8 cellular contexts compared by ENCODE assay signal in genomic region chr1:75233302-75233929, GRCh38.
A peak's percentile ranks its signal among the peaks of the same experiment; 100 is the strongest.
DNase-seq lines count a peak whose midpoint lies in the region; ATAC-seq, FAIRE-seq and TF ChIP-seq lines count a peak whose summit lies in the region.

No MANE protein-coding gene starts in this region.

- ATAC-seq in GM18867 (IDR thresholded peaks at IDR 0.05; ENCODE audit: unreplicated experiment) = peak; percentile 98
- peak; percentile 87 for ATAC-seq in HG02973 (IDR thresholded peaks at IDR 0.05; ENCODE audit: unreplicated experiment)

- H3K9me3 ChIP-seq in CD4-positive, alpha-beta memory T cell (ENCODE audit: control insufficient read depth in 1 of 2, low read length in 2 of 2) = no peaks in the 10 kb centered on the region
- no peaks in the 10 kb centered on the region for H3K9me3 ChIP-seq in adipocyte (ENCODE audit: control insufficient read depth, low read length)
- H3K9me3 ChIP-seq in kidney (ENCODE audit: control insufficient read depth in 1 of 2, low read length in 2 of 2) = no peaks in the 10 kb centered on the region
- no peaks in the 10 kb centered on the region for H3K9me3 ChIP-seq in effector memory CD4-positive, alpha-beta T cell (ENCODE audit: control insufficient read depth, low read length)

- FAIRE-seq in kidney (lab: Jason Lieb, UNC) = peak; percentile 80

- H3K27me3 Mint-ChIP-seq in CD4-positive, alpha-beta memory T cell = no peaks in the 10 kb centered on the region

- H3K36me3 Mint-ChIP-seq in CD4-positive, alpha-beta memory T cell = no peaks in the 10 kb centered on the region

- no peaks in the 10 kb centered on the region for H3K4me1 Mint-ChIP-seq in CD4-positive, alpha-beta memory T cell

- intact Hi-C loops in CD4-positive, alpha-beta memory T cell (cut with micrococcal nuclease) = no loop called here
- intact Hi-C loops in kidney (cut with DNase I) = no loop called here

- H3K4me3 Mint-ChIP-seq in CD4-positive, alpha-beta memory T cell = no peak overlapping the region

- no peak overlapping the region for H3K27ac ChIP-seq in CD4-positive, alpha-beta memory T cell (ENCODE audit: low read depth, low read length)
- no peak overlapping the region for H3K27ac ChIP-seq in kidney (ENCODE audit: low read depth in 2 of 2, low read length in 2 of 2)
- no peak overlapping the region for H3K27ac ChIP-seq in effector memory CD4-positive, alpha-beta T cell (ENCODE audit: insufficient read depth, low read length, poor library complexity, severe bottlenecking)

- H3K27ac Mint-ChIP-seq in CD4-positive, alpha-beta memory T cell = no peak overlapping the region

- no peaks in the 10 kb centered on the region for H3K27me3 ChIP-seq in CD4-positive, alpha-beta memory T cell (ENCODE audit: insufficient read depth, low read length)
- no peaks in the 10 kb centered on the region for H3K27me3 ChIP-seq in adipocyte (replicated peaks; ENCODE audit: control insufficient read depth, insufficient read depth, low read length)
- H3K27me3 ChIP-seq in effector memory CD4-positive, alpha-beta T cell (replicated peaks; ENCODE audit: control insufficient read depth, insufficient read depth, low read length, poor library complexity, severe bottlenecking) = no peaks in the 10 kb centered on the region

- POLR2A ChIA-PET in CD4-positive, alpha-beta memory T cell (lab: Charles Lee; ENCODE audit: partially characterized antibody) = no interaction called here

- H3K4me3 ChIP-seq in CD4-positive, alpha-beta memory T cell (ENCODE audit: low read length in 2 of 2) = no peak overlapping the region
- H3K4me3 ChIP-seq in adipocyte (ENCODE audit: low read length) (no peak overlapping the region), kidney (ENCODE audit: low read length in 2 of 2) (no peak overlapping the region)
- no peak overlapping the region for H3K4me3 ChIP-seq in effector memory CD4-positive, alpha-beta T cell (ENCODE audit: insufficient read depth, low read depth, low read length, poor library complexity, severe bottlenecking)

- CTCF ChIA-PET in CD4-positive, alpha-beta memory T cell (lab: Charles Lee; ENCODE audit: partially characterized antibody) = interaction anchor here (1.0 to 1.6 kb wide), 3 partner anchors 9 to 398 kb away, joined by 3 to 5 read pairs (median 3); no protein-coding TSS in a partner anchor

- TF ChIP-seq CTCF in kidney (IDR thresholded peaks at IDR 0.05; ENCODE audit: borderline replicate concordance, extremely low read depth, insufficient read depth) = peak; percentile 50

- H3K9me3 Mint-ChIP-seq in CD4-positive, alpha-beta memory T cell = no peaks in the 10 kb centered on the region

- no peaks in the 10 kb centered on the region for H3K4me1 ChIP-seq in CD4-positive, alpha-beta memory T cell (ENCODE audit: insufficient read depth, low read length)
- H3K4me1 ChIP-seq in adipocyte (ENCODE audit: control insufficient read depth, insufficient read depth, low read length) (no peaks in the 10 kb centered on the region), kidney (ENCODE audit: control insufficient read depth in 1 of 2, insufficient read depth in 1 of 2, low read depth in 1 of 2, low read length in 2 of 2) (no peaks in the 10 kb centered on the region)
- H3K4me1 ChIP-seq in effector memory CD4-positive, alpha-beta T cell (ENCODE audit: control insufficient read depth, insufficient read depth, low read length, poor library complexity, severe bottlenecking) = no peaks in the 10 kb centered on the region

- H3K36me3 ChIP-seq in CD4-positive, alpha-beta memory T cell (ENCODE audit: insufficient read depth, low read length) = no peaks in the 10 kb centered on the region
- no peaks in the 10 kb centered on the region for H3K36me3 ChIP-seq in adipocyte (ENCODE audit: control insufficient read depth, insufficient read depth, low read length, severe bottlenecking)
- H3K36me3 ChIP-seq in kidney (ENCODE audit: control insufficient read depth in 1 of 2, insufficient read depth in 2 of 2, low read length in 2 of 2) = no peaks in the 10 kb centered on the region
- H3K36me3 ChIP-seq in effector memory CD4-positive, alpha-beta T cell (ENCODE audit: control insufficient read depth, insufficient read depth, low read length) = no peaks in the 10 kb centered on the region

- H3K9ac ChIP-seq in adipocyte (ENCODE audit: low read length) = no peak overlapping the region
- H3K9ac ChIP-seq in kidney (ENCODE audit: low read length in 2 of 2) = no peak overlapping the region

- DNase-seq in CD4-positive, alpha-beta memory T cell = peak in 3 of 5 donors; percentile 6 to 31 (median 12)
- DNase-seq in NCI-H2029 (lab: John Stamatoyannopoulos, UW) (peak; percentile 18), adipocyte (ENCODE audit: low read depth) (peak; percentile 66), kidney (no peak), T1000 (lab: John Stamatoyannopoulos, UW) (no peak)
- no peak for DNase-seq in effector memory CD4-positive, alpha-beta T cell

Comparison
In these comparisons a context has a peak if more than half of its experiments do, and no peak if none do; other contexts are left out.
1. DNase-seq: peak in CD4-positive, alpha-beta memory T cell (3 of 5), NCI-H2029 (single experiment) and adipocyte (single experiment); none in kidney (single experiment), effector memory CD4-positive, alpha-beta T cell (0 of 3) and T1000 (single experiment).